1 cellular context compared by ENCODE assay signal in genomic region chr17:39927928-39928867, GRCh38.
TF ChIP-seq lines count a peak whose summit lies in the region.

No MANE protein-coding gene starts in this region.

TF ChIP-seq in endothelial cell of umbilical vein, 7 proteins besides CTCF, POLR2A, EP300 and RAD21:
- no peak for TF ChIP-seq EZH2 (IDR thresholded peaks at IDR 0.05; ENCODE audit: borderline replicate concordance, low read depth, low read length, severe bottlenecking)
- no peak for TF ChIP-seq POLR2AphosphoS5 (IDR thresholded peaks at IDR 0.05; ENCODE audit: insufficient read depth, low read depth, low read length)
- TF ChIP-seq JUN (IDR thresholded peaks at IDR 0.05; ENCODE audit: borderline replicate concordance, insufficient read depth, insufficient read length, low read depth): no peak
- TF ChIP-seq MYC (IDR thresholded peaks at IDR 0.05; ENCODE audit: low read depth, low read length): no peak
- TF ChIP-seq MAX (IDR thresholded peaks at IDR 0.05; ENCODE audit: insufficient read depth, insufficient read length): no peak
